Comparison of ENCODE assay signal across 1 cellular context in genomic region chr3:128524374-128525299, GRCh38.
TF ChIP-seq lines count a peak whose summit lies in the region.

No MANE protein-coding gene starts in this region.

TF ChIP-seq in K562, 482 proteins besides CTCF, POLR2A, EP300 and RAD21:
- TF ChIP-seq DNMT1 (IDR thresholded peaks at IDR 0.05) (no peak), BCOR (IDR thresholded peaks at IDR 0.05) (no peak), SMAD2 (IDR thresholded peaks at IDR 0.05; ENCODE audit: low read depth, low read length) (no peak), ELK3 (CRISPR knock-in tag; IDR thresholded peaks at IDR 0.05) (no peak), MCM7 (IDR thresholded peaks at IDR 0.05) (no peak), ZNF212 (CRISPR knock-in tag; IDR thresholded peaks at IDR 0.05) (no peak), MTF1 (CRISPR knock-in tag; IDR thresholded peaks at IDR 0.05; ENCODE audit: borderline replicate concordance) (no peak), ZNF217 (CRISPR knock-in tag; IDR thresholded peaks at IDR 0.05) (no peak), ZBTB1 (CRISPR knock-in tag; IDR thresholded peaks at IDR 0.05; ENCODE audit: borderline replicate concordance, low read depth) (no peak), ZNF24 (IDR thresholded peaks at IDR 0.05) (no peak), ZNF184 (CRISPR knock-in tag; IDR thresholded peaks at IDR 0.05) (no peak)
